ENCODE assay signal across 1 cellular context in genomic region chr1:31422505-31423319, GRCh38.
TF ChIP-seq lines count a peak whose summit lies in the region.

No MANE protein-coding gene starts in this region.

TF ChIP-seq in HepG2, 621 proteins besides CTCF, POLR2A, EP300 and RAD21 (continued from another document and continues in another):
- TF ChIP-seq SNAPC4 (CRISPR knock-in tag; IDR thresholded peaks at IDR 0.05) (no peak), TFDP1 (CRISPR knock-in tag; IDR thresholded peaks at IDR 0.05; ENCODE audit: borderline replicate concordance) (no peak), TCF7L2 (IDR thresholded peaks at IDR 0.05; ENCODE audit: low read depth, low read length) (no peak), SMARCC2 (IDR thresholded peaks at IDR 0.05) (no peak), ZNF446 (CRISPR knock-in tag; IDR thresholded peaks at IDR 0.05) (no peak), HBP1 (CRISPR knock-in tag; IDR thresholded peaks at IDR 0.05; ENCODE audit: low read depth) (no peak), RXRB (CRISPR knock-in tag; IDR thresholded peaks at IDR 0.05; ENCODE audit: borderline replicate concordance) (no peak; the same call in 1 of the 2 replicates), ZBTB2 (CRISPR knock-in tag; IDR thresholded peaks at IDR 0.05; ENCODE audit: low read depth) (no peak), TRIM22 (IDR thresholded peaks at IDR 0.05) (no peak), ZNF749 (CRISPR knock-in tag; IDR thresholded peaks at IDR 0.05; ENCODE audit: borderline replicate concordance) (no peak), ZNF780A (CRISPR knock-in tag; IDR thresholded peaks at IDR 0.05) (no peak), ZUFSP (CRISPR knock-in tag; IDR thresholded peaks at IDR 0.05; ENCODE audit: borderline replicate concordance) (no peak), ZNF564 (CRISPR knock-in tag; IDR thresholded peaks at IDR 0.05) (no peak), MYPOP (CRISPR knock-in tag; IDR thresholded peaks at IDR 0.05) (no peak), HDAC1 (CRISPR knock-in tag; IDR thresholded peaks at IDR 0.05) (no peak), ZMYM4 (CRISPR knock-in tag; IDR thresholded peaks at IDR 0.05) (0 out of 2 replicates have a peak, but pooled peaks have one; percentile 19), MAX (IDR thresholded peaks at IDR 0.05) (no peak; the same call in 1 of the 2 replicates), RBM22 (optimal IDR thresholded peaks at IDR 0.05; ENCODE audit: low read length) (no peak), DPF2 (CRISPR knock-in tag; IDR thresholded peaks at IDR 0.05; ENCODE audit: borderline replicate concordance, low read depth) (no peak), ZFAT (CRISPR knock-in tag; conservative IDR thresholded peaks at IDR 0.05) (no peak), SMAD1 (CRISPR knock-in tag; IDR thresholded peaks at IDR 0.05; ENCODE audit: borderline replicate concordance, low read depth) (no peak), MEIS1 (CRISPR knock-in tag; IDR thresholded peaks at IDR 0.05; ENCODE audit: borderline replicate concordance) (no peak), PCBP2 (optimal IDR thresholded peaks at IDR 0.05; ENCODE audit: low read depth, low read length, poor library complexity, severe bottlenecking) (no peak), ZNF562 (CRISPR knock-in tag; IDR thresholded peaks at IDR 0.05; ENCODE audit: borderline replicate concordance) (no peak), CEBPG (CRISPR knock-in tag; IDR thresholded peaks at IDR 0.05) (peak; percentile 57; the same call in 1 of the 2 replicates), RNF2 (conservative IDR thresholded peaks at IDR 0.05; ENCODE audit: low read depth) (no peak), SKI (IDR thresholded peaks at IDR 0.05; ENCODE audit: partially characterized antibody) (peak; percentile 25), MNT (IDR thresholded peaks at IDR 0.05) (no peak), HNRNPUL1 (IDR thresholded peaks at IDR 0.05; ENCODE audit: low read depth, low read length) (no peak), HIC2 (CRISPR knock-in tag; IDR thresholded peaks at IDR 0.05; ENCODE audit: low read depth) (no peak), ZSCAN30 (CRISPR knock-in tag; IDR thresholded peaks at IDR 0.05) (no peak), PHF5A (CRISPR knock-in tag; IDR thresholded peaks at IDR 0.05; ENCODE audit: low read depth, unreplicated experiment) (peak; percentile 40), HNF1A (IDR thresholded peaks at IDR 0.05; ENCODE audit: low read depth) (no peak), HNF1A (CRISPR knock-in tag; IDR thresholded peaks at IDR 0.05; ENCODE audit: borderline replicate concordance) (no peak), CENPX (CRISPR knock-in tag; IDR thresholded peaks at IDR 0.05) (no peak), PHF21A (CRISPR knock-in tag; IDR thresholded peaks at IDR 0.05) (peak; percentile 71), ZNF83 (CRISPR knock-in tag; IDR thresholded peaks at IDR 0.05; ENCODE audit: borderline replicate concordance) (no peak), ZNF431 (CRISPR knock-in tag; IDR thresholded peaks at IDR 0.05; ENCODE audit: borderline replicate concordance, low read depth) (0 out of 2 replicates have a peak, but pooled peaks have one; percentile 24)
